ENCODE assay signal across 8 cellular contexts in the genomic region with DNA sequence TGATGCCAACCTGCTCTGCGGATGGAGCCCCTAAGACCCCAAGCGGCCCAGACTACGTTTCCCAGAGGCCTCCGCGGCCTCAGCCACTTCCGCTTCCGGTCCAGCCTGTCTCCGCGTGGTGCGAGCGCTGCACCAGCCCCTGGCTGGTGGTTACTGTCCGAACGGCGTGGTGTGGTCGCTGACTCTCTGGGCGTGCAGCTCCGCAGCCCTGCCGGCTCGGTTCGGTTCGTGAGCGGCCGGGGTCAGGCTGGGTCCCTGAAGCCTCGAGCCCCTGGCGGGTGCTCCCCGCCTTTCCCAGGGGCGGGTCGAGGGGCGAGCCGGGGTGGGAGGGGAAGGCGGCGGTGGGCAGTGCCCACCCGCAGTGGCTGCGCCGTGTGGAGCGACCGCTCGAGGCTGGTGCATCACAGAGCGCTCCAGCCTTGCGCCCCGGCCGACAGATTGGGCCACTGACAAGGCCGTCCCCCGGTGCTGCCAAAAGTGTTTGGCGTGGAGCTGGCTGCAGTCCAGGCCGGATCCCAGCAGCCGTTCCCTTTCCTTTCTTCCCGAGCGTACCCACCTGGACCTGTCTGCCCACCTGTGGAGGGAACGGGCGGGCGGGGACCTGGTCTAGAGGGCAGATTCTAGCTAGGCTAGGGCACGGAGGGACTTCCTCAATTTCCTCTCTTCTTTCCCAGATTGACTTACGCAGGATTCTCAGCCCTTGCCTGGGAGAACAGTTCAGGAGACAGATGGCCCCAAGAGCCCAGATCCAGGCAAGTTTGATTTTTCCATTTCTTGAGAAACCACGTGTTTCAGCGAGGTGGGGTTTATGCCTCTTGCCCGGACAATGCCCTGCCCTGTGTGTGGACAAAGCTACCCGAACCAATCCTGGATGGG. TPM values are rescaled to one million over a fixed set of nuclear protein-coding genes. Genes with fewer than 3 reads are reported as not detected.
DNase-seq lines count a peak whose midpoint lies in the region; ATAC-seq, FAIRE-seq and TF ChIP-seq lines count a peak whose summit lies in the region.

Gene ZNF485 (plus strand): TSS at position 116 of the 876 bp plus-strand sequence. CDS start 613 bp downstream, at position 729.

- no peak within 1 kb of the TSS for H3K27ac ChIP-seq in endothelial cell of umbilical vein (ENCODE audit: insufficient read depth, low read depth, low read length)
- H3K27ac ChIP-seq in mesodermal cell (ENCODE audit: low read depth, low read length, severe bottlenecking): no peak within 1 kb of the TSS

- WGBS in mesodermal cell (ENCODE audit: insufficient coverage in 2 of 2), 2 experiments: 6% methylated on average over 42 to 56 of the region's 58 CpGs

- no peaks in the 10 kb centered on the region for H3K79me2 ChIP-seq in endothelial cell of umbilical vein (ENCODE audit: control insufficient read depth, insufficient read depth, low read length)

- H3K4me3 ChIP-seq in BJ (ENCODE audit: low read depth, low read length) (peak within 1 kb of the TSS; percentile 93), endothelial cell of umbilical vein (replicated peaks in 1 of 3; ENCODE audit: insufficient read depth in 1 of 3, low read depth in 1 of 3, low read length in 3 of 3) (peak within 1 kb of the TSS; percentile 12 to 54 (median 19)), mesodermal cell (ENCODE audit: extremely low read depth, insufficient read depth, low read length, poor library complexity, severe bottlenecking) (peak within 1 kb of the TSS; percentile 64)

- DNase-seq in BJ (ENCODE audit: low read depth) (no peak), NOMO-1 (lab: John Stamatoyannopoulos, UW; ENCODE audit: unreplicated experiment in 2 of 2) (peak; percentile 18 to 71), endothelial cell of umbilical vein (ENCODE audit: low read depth, low spot score) (peak; percentile 60)
- peak; percentile 43 for DNase-seq in activated CD8-positive, alpha-beta memory T cell treated with anti-CD3 and anti-CD28 coated beads, Interleukin-2, amount 50 U/mL, for 24 hours (ENCODE audit: extremely low read depth)
- DNase-seq in stimulated activated CD8-positive, alpha-beta memory T cell treated with anti-CD3 and anti-CD28 coated beads, Interleukin-15, amount 100 ng/mL, for 24 hours (ENCODE audit: low read depth): peak; percentile 44

- dilution Hi-C loops in endothelial cell of umbilical vein (cut with MboI; ENCODE audit: extremely low pct_ligation_motif_present, low sequenced_read_pairs): no loop called here

- peak; percentile 88 for FAIRE-seq in endothelial cell of umbilical vein (lab: Jason Lieb, UNC)

- TSS peak; percentile 42 for BruUV-seq in endothelial cell of umbilical vein (replicated peaks; lab: Mats Ljungman, UMichigan)

- peaks cover 2% of the 10 kb centered on the region; the same call in 1 of the 2 replicates for H3K27me3 ChIP-seq in BJ (ENCODE audit: control insufficient read depth, insufficient read depth, low read length)
- no peaks in the 10 kb centered on the region for H3K27me3 ChIP-seq in endothelial cell of umbilical vein (ENCODE audit: control insufficient read depth in 2 of 2, insufficient read depth in 2 of 2, low read length in 2 of 2)

- H3K9me1 ChIP-seq in endothelial cell of umbilical vein (replicated peaks; ENCODE audit: control insufficient read depth, extremely low read depth, insufficient read depth, low read length): no peaks in the 10 kb centered on the region

- H3K9ac ChIP-seq in endothelial cell of umbilical vein (replicated peaks; ENCODE audit: extremely low read depth, insufficient read depth, low read length): peak within 1 kb of the TSS; percentile 19

- no peaks in the 10 kb centered on the region for H3K4me1 ChIP-seq in endothelial cell of umbilical vein (ENCODE audit: control insufficient read depth, extremely low read depth, insufficient read depth, low read length)
- H3K4me1 ChIP-seq in mesodermal cell (ENCODE audit: control insufficient read depth, insufficient read depth, low read length, poor library complexity, severe bottlenecking): peaks cover 3% of the 10 kb centered on the region

- TF ChIP-seq CTCF in BJ (IDR thresholded peaks at IDR 0.05; ENCODE audit: insufficient read depth, low read depth, low read length): no peak
- TF ChIP-seq CTCF in endothelial cell of umbilical vein (IDR thresholded peaks at IDR 0.05; ENCODE audit: extremely low read depth in 1 of 2, insufficient read depth in 1 of 2, low read depth in 1 of 2, low read length in 2 of 2): no peak

- CTCF ChIA-PET in BJ (lab: Yijun Ruan, JAX): interaction anchor here (0.7 kb wide), 1 partner anchor 12 kb away, joined by 3 read pairs; no protein-coding TSS in a partner anchor
- CTCF ChIA-PET in endothelial cell of umbilical vein (lab: Charles Lee): interaction anchor here (0.8 kb wide), 1 partner anchor 15 kb away, joined by 4 read pairs; no protein-coding TSS in a partner anchor

- POLR2A ChIA-PET in BJ (lab: Charles Lee) (interaction anchor here (0.6 kb wide), 1 partner anchor 1456 kb away, joined by 3 read pairs; no protein-coding TSS in a partner anchor), endothelial cell of umbilical vein (lab: Charles Lee) (no interaction called here)

- H3K36me3 ChIP-seq in BJ (ENCODE audit: control insufficient read depth, insufficient read depth, low read length) (no peaks in the 10 kb centered on the region), endothelial cell of umbilical vein (ENCODE audit: control insufficient read depth in 2 of 2, extremely low read depth in 1 of 2, insufficient read depth in 2 of 2, low read length in 2 of 2) (no peaks in the 10 kb centered on the region), mesodermal cell (ENCODE audit: control insufficient read depth, insufficient read depth, low read length) (peaks cover 16% of the 10 kb centered on the region)

- H4K20me1 ChIP-seq in endothelial cell of umbilical vein (replicated peaks; ENCODE audit: control insufficient read depth, extremely low read depth, insufficient read depth, low read length): no peaks in the 10 kb centered on the region

- intact Hi-C loops in endothelial cell of umbilical vein (cut with micrococcal nuclease): loop anchor here (1.0 to 5.0 kb wide), 2 partner anchors 34 to 42 kb away; partner anchors contain the start of genes ZNF239 and ZNF32

- peak; percentile 83 for TF ChIP-seq POLR2A in GM19099 (IDR thresholded peaks at IDR 0.05; ENCODE audit: extremely low read depth, insufficient read length, low read depth)
- peak; percentile 60 for TF ChIP-seq POLR2A in endothelial cell of umbilical vein (IDR thresholded peaks at IDR 0.05; ENCODE audit: low read depth, low read length)

- peak within 1 kb of the TSS; percentile 58 for H3K4me2 ChIP-seq in endothelial cell of umbilical vein (ENCODE audit: insufficient read depth, low read length)

- H3K9me3 ChIP-seq in endothelial cell of umbilical vein (replicated peaks; ENCODE audit: control insufficient read depth, insufficient read depth, low read length) (no peaks in the 10 kb centered on the region), mesodermal cell (ENCODE audit: control insufficient read depth, low read length) (no peaks in the 10 kb centered on the region)

- peak; percentile 98 for ATAC-seq in HG03354 (IDR thresholded peaks at IDR 0.05; ENCODE audit: poor library complexity, severe bottlenecking, unreplicated experiment)

- peak within 1 kb of the TSS; percentile 84 for H2AFZ ChIP-seq in endothelial cell of umbilical vein (ENCODE audit: low read depth, low read length)

TF ChIP-seq in endothelial cell of umbilical vein, 7 proteins besides CTCF, POLR2A, EP300 and RAD21:
- TF ChIP-seq POLR2AphosphoS5 (IDR thresholded peaks at IDR 0.05; ENCODE audit: insufficient read depth, low read depth, low read length) (peak; percentile 53), MYC (IDR thresholded peaks at IDR 0.05; ENCODE audit: low read depth, low read length) (peak; percentile 83), GATA2 (IDR thresholded peaks at IDR 0.05; ENCODE audit: insufficient read depth, insufficient read length, low read depth, low read length) (no peak), MAX (IDR thresholded peaks at IDR 0.05; ENCODE audit: insufficient read depth, insufficient read length) (peak; percentile 75)

RNA-seq across cellular contexts. Expression of gene ZNF485, which starts in this region (rescaled TPM):
- polyA plus RNA-seq in BJ (2011; rRNA removed) (0.98 and 1.3 TPM in 2 replicates), endothelial cell of umbilical vein (0.16 and 1.0 TPM in 2 replicates)
- polyA minus RNA-seq in BJ (2011; rRNA and poly(A)+ RNA removed): 1.2 and 1.7 TPM in 2 replicates
- total RNA-seq in endothelial cell of umbilical vein: 1.2 and 1.7 TPM in 2 replicates
- 0.44 and 0.79 TPM in 2 replicates for polyA plus RNA-seq in endothelial cell of umbilical vein (2011; cell fraction: cytosol; rRNA removed)
- polyA plus RNA-seq in endothelial cell of umbilical vein (2011; cell fraction: nucleus; rRNA removed): 1.0 and 1.6 TPM in 2 replicates
- polyA plus RNA-seq in endothelial cell of umbilical vein (2012): 1.1 TPM in 2 replicates
- polyA minus RNA-seq in endothelial cell of umbilical vein: 0.17 and 3.3 TPM in 2 replicates
- polyA minus RNA-seq in endothelial cell of umbilical vein (2011; cell fraction: cytosol; rRNA and poly(A)+ RNA removed): 1.9 TPM
- polyA minus RNA-seq in endothelial cell of umbilical vein (2011; cell fraction: nucleus; rRNA and poly(A)+ RNA removed): 0.87 and 1.0 TPM in 2 replicates
- polyA plus RNA-seq in mesodermal cell (2013, experiment 1 of 2): 2.2 TPM
- 1.4 TPM for polyA plus RNA-seq in mesodermal cell (2013, experiment 2 of 2)

Comparison
In these comparisons a context has a peak if more than half of its experiments do, and no peak if none do; other contexts are left out.
1. H3K4me3 ChIP-seq: peak in every context shown above with its lines; median percentile 93 in BJ; 64 in mesodermal cell; 19 in endothelial cell of umbilical vein.